In the genomic region with DNA sequence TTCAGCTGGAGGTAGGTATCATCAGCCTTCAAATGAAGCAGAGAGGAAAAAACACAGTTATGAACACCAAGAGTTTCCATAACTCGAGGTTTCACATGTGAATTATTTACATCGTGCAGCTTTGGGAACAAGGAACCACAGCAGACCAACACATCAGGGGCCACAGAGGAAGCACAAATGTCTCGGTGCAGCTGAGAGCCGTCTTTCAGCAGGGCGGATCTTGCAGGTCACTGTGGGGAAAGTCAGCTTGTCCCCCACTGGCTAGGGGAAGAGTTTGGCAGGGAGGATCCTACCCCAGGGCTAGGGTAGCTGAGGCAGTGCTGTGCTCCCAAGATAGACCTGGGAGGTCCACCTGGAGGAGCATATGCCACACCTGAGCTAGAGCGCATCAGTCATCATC, we compare ENCODE assay signal across 22 cellular contexts.
"Had no signal": no experiment of that assay in that cellular context is flagged by ENCODE, and none has a peak within 500 bp of the region (broad histone marks: within the 10 kb centered on the region; RNA-seq: fewer than 3 reads in every experiment).

No MANE protein-coding gene starts in this region.

- ATAC-seq: activated CD4-positive, alpha-beta T cell treated with anti-CD3 and anti-CD28 coated beads for 36 hours; activated naive CD4-positive, alpha-beta T cell treated with anti-CD3 and anti-CD28 coated beads, Interleukin-2, amount 50 U/mL, for 72 hours; activated T-helper 17 cell treated with anti-CD3 and anti-CD28 coated beads, Interleukin-2, amount 50 U/mL, for 72 hours; effector memory CD8-positive, alpha-beta T cell; mucosa of descending colon; psoas muscle; stimulated activated naive CD8-positive, alpha-beta T cell treated with anti-CD3 and anti-CD28 coated beads, Interleukin-15, Interleukin-2, amounts not matched to agents 100 U/mL and 50 U/mL, for 24 hours had no signal

- H3K36me3 ChIP-seq: ovary, uterus had no signal

- H3K4me3 ChIP-seq: dorsolateral prefrontal cortex, esophagus muscularis mucosa, mucosa of descending colon, ovary, psoas muscle, right atrium auricular region, uterus had no signal

- DNase-seq: activated B cell treated with CpG ODN at 0.5 μM for 24 hours; activated CD4-positive, alpha-beta T cell treated with anti-CD3 and anti-CD28 coated beads for 36 hours; activated CD4-positive, alpha-beta T cell treated with anti-CD3 and anti-CD28 coated beads, Interleukin-2, amount 50 U/mL, for 4 hours; activated CD8-positive, alpha-beta memory T cell treated with anti-CD3 and anti-CD28 coated beads for 24 hours; activated CD8-positive, alpha-beta memory T cell treated with anti-CD3 and anti-CD28 coated beads, Interleukin-2, amount 50 U/mL, for 4 hours; activated T-cell treated with anti-CD3 and anti-CD28 coated beads, Interleukin-2, amount 50 U/mL, for 24 hours; dorsolateral prefrontal cortex; effector memory CD8-positive, alpha-beta T cell; head of caudate nucleus; mesenchymal stem cell; mucosa of descending colon; ovary; psoas muscle; stimulated activated CD4-positive, alpha-beta T cell treated with anti-CD3 and anti-CD28 coated beads, Interleukin-12 subunit alpha, Interleukin-12 subunit beta, amount 100 ng/mL, for 4 hours; stimulated activated CD4-positive, alpha-beta T cell treated with anti-CD3 and anti-CD28 coated beads, Interleukin-4, amount 100 ng/mL, for 4 hours; stimulated activated naive CD8-positive, alpha-beta T cell treated with anti-CD3 and anti-CD28 coated beads, Interleukin-15, Interleukin-2, amounts not matched to agents 100 U/mL and 50 U/mL, for 24 hours; T1000; uterus had no signal

- H3K27ac ChIP-seq: esophagus muscularis mucosa, ovary, psoas muscle, right atrium auricular region, uterus had no signal

- H3K4me1 ChIP-seq: uterus had no signal

- H3K27me3 ChIP-seq: dorsolateral prefrontal cortex, esophagus muscularis mucosa, ovary, right atrium auricular region, uterus had no signal

- H3K9me3 ChIP-seq: esophagus muscularis mucosa, mucosa of descending colon, ovary, psoas muscle, right atrium auricular region, uterus had no signal
